8 cellular contexts compared by ENCODE assay signal in the genomic region with DNA sequence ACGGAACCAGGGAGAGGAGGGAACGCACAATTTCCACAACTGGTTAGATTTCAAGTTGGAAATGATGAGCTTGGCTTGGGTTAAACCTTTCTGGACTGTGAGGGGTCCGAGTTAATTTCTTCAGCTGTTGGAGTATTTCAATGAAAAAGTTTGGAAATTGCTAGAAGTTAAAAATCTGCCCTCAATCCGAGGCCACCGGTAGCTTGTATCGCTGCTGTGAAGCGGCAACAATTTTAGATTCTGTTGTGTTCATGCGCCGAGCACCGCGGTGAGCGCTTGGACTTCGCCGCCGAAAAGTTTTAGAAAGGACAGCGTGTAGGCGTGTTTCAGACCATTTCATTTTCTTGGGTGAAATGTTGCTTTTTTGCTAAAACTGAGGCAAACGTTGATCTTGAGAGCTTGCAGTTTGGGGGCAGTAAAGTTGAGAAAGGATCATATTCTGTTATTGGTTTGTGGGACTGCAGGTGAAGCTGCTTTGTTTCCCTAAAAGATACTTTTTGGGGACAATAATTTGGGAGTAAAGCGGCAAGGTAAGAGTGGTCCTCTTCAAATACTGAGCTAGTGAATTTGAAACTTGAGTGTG. TPM values are rescaled to one million over a fixed set of nuclear protein-coding genes. Genes with fewer than 3 reads are reported as not detected.
DNase-seq lines count a peak whose midpoint lies in the region; ATAC-seq and TF ChIP-seq lines count a peak whose summit lies in the region.

No MANE protein-coding gene starts in this region.

- H3K9me2 ChIP-seq in HCT116 (ENCODE audit: insufficient read depth) = no peaks in the 10 kb centered on the region

- TSS peak; percentile 65 for BruUV-seq in HCT116 (replicated peaks; lab: Mats Ljungman, UMichigan)

- CTCF ChIA-PET in HCT116 (lab: Charles Lee) = interaction anchor here (1.2 to 1.4 kb wide), 2 partner anchors 63 to 64 kb away, joined by 3 to 4 read pairs; partner anchors contain the start of gene RTCB

- POLR2A ChIA-PET in HCT116 (lab: Charles Lee) = interaction anchor here (0.7 to 1.4 kb wide), 2 partner anchors 10 to 14 kb away, joined by 3 read pairs; no protein-coding TSS in a partner anchor

- H3K9ac ChIP-seq in HCT116 (ENCODE audit: low read length) = peak overlapping the region; percentile 82

- no peak for TF ChIP-seq RAD21 in HCT116 (IDR thresholded peaks at IDR 0.05; ENCODE audit: low read depth)

- ATAC-seq in HCT116 = no peak
- ATAC-seq in left lobe of liver = peak; percentile 37

- H3K9me3 ChIP-seq in HCT116 (ENCODE audit: control insufficient read depth in 1 of 2, insufficient read depth in 1 of 2, low read depth in 1 of 2, low read length in 2 of 2) = no peaks in the 10 kb centered on the region

- H3K27ac ChIP-seq in HCT116 (ENCODE audit: low read depth, low read length) = peak overlapping the region; percentile 98

- DNase-seq in NCI-H2171 treated with DMSO at 0.1 percent for 48 hours (lab: John Stamatoyannopoulos, UW) (peak; percentile 32), NCI-H2171 (lab: John Stamatoyannopoulos, UW) (no peak), HCT116 (ENCODE audit: low read depth, low spot score) (peak; percentile 8), RPMI8226 (peak; percentile 58), cerebellum (ENCODE audit: low spot score) (peak; percentile 11), left lobe of liver (ENCODE audit: low spot score) (peak; percentile 62), NCI-H774 (lab: John Stamatoyannopoulos, UW) (no peak)
- peak; percentile 20 for DNase-seq in stimulated activated CD4-positive, alpha-beta T cell treated with anti-CD3 and anti-CD28 coated beads, Interleukin-4, amount 100 ng/mL, for 1 hour

- H3K4me2 ChIP-seq in HCT116 (ENCODE audit: low read length) = peak overlapping the region; percentile 93

- RAD21 ChIA-PET in HCT116 (lab: Charles Lee; ENCODE audit: low non-redundant PET in 1 of 2, low total read pairs in 2 of 2, uncharacterized antibody in 2 of 2, unreplicated experiment in 2 of 2) = no interaction called here

- no peaks in the 10 kb centered on the region for H3K27me3 ChIP-seq in HCT116 (ENCODE audit: insufficient read depth, low read length)

- H3K36me3 ChIP-seq in HCT116 (ENCODE audit: control insufficient read depth in 1 of 2, insufficient read depth in 2 of 2, low read length in 2 of 2) = peaks cover 0 to 7% of the 10 kb centered on the region in 2 experiments; a peak in 2 of 4 replicates

- H4K20me1 ChIP-seq in HCT116 (ENCODE audit: insufficient read depth) = peaks cover 9% of the 10 kb centered on the region; the same call in 1 of the 2 replicates

- peaks cover 54% of the 10 kb centered on the region for H3K79me2 ChIP-seq in HCT116 (ENCODE audit: insufficient read depth, low read length)

- TF ChIP-seq POLR2A in HCT116 (IDR thresholded peaks at IDR 0.05; ENCODE audit: borderline replicate concordance, extremely low read depth, insufficient read depth, insufficient read length) = no peak

- intact Hi-C loops in HCT116 (cut with micrococcal nuclease) = loop anchor here (10.0 kb wide), 2 partner anchors 271 to 371 kb away; partner anchors contain the start of gene RFPL2

- no peak overlapping the region for H2AFZ ChIP-seq in HCT116 (ENCODE audit: low read depth, low read length, poor library complexity, severe bottlenecking)

- peaks cover 16% of the 10 kb centered on the region in 2 experiments for H3K4me1 ChIP-seq in HCT116 (ENCODE audit: control insufficient read depth in 1 of 2, insufficient read depth in 2 of 2, low read length in 2 of 2)

- TF ChIP-seq CTCF in HCT116 (IDR thresholded peaks at IDR 0.05 in 2 of 3, conservative IDR thresholded peaks at IDR 0.05 in 1 of 3; ENCODE audit: borderline replicate concordance in 1 of 3, insufficient read depth in 1 of 3, low read depth in 2 of 3, low read length in 2 of 3) = no peak

- H3K4me3 ChIP-seq in HCT116 (replicated peaks in 1 of 2; ENCODE audit: low read depth in 1 of 2, low read length in 2 of 2) = peak overlapping the region; percentile 69 to 79

TF ChIP-seq in HCT116, 20 proteins besides CTCF, POLR2A, EP300 and RAD21:
- 0 out of 2 replicates have a peak, but pooled peaks have one; percentile 10 for TF ChIP-seq JUND (IDR thresholded peaks at IDR 0.05)
- TF ChIP-seq SIN3A (IDR thresholded peaks at IDR 0.05; ENCODE audit: low read depth) = no peak

RNA-seq across cellular contexts. Expression of gene FBXO7, which starts 0.9 kb away (rescaled TPM):
- 69.2 TPM for total RNA-seq in HCT116 (2021; ENCODE audit: unreplicated experiment)
- 61.4 and 64.1 TPM in 2 replicates for polyA plus RNA-seq in HCT116 (2012)
- 59.3 TPM for total RNA-seq in cerebellum
- 53.2 TPM for total RNA-seq in left lobe of liver

RNA-seq across cellular contexts. Expression of gene BPIFC, which starts 11.3 kb away (rescaled TPM):
- total RNA-seq in HCT116 (2021; ENCODE audit: unreplicated experiment) = not detected
- polyA plus RNA-seq in HCT116 (2012) = not detected in 2 replicates
- not detected for total RNA-seq in cerebellum
- not detected for total RNA-seq in left lobe of liver

Comparison
In these comparisons a context has a peak if more than half of its experiments do, and no peak if none do; other contexts are left out.
1. DNase-seq: peak in NCI-H2171 treated with DMSO at 0.1 percent for 48 hours (single experiment), HCT116 (single experiment), RPMI8226 (single experiment), cerebellum (single experiment), left lobe of liver (single experiment) and stimulated activated CD4-positive, alpha-beta T cell treated with anti-CD3 and anti-CD28 coated beads, Interleukin-4, amount 100 ng/mL, for 1 hour (single experiment); none in NCI-H2171 (single experiment) and NCI-H774 (single experiment).